Comparison of ENCODE assay signal across 16 cellular contexts in the genomic region with DNA sequence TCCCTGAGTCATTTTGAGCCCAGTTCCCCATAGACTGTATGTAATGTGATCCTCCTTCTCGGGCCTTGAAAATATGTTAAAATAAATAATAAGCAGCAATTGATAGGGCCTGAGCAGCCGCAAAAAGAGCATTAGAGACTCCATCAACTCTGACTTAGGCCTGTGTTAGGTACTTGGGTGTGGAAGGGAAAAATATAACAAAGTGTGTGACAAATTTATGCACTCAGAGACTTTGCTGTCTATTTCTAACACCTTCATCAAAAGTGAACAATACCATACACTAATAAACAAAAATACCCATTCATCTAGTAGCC. TPM values are rescaled to one million over a fixed set of nuclear protein-coding genes. Genes with fewer than 3 reads are reported as not detected.
"Had no signal": no experiment of that assay in that cellular context is flagged by ENCODE, and none has a peak within 500 bp of the region (broad histone marks: within the 10 kb centered on the region; RNA-seq: fewer than 3 reads in every experiment).

No MANE protein-coding gene starts in this region.

- H3K27ac ChIP-seq: body of pancreas, prostate gland, right atrium auricular region had no signal

- H3K4me1 Mint-ChIP-seq: activated CD4-positive, alpha-beta memory T cell treated with anti-CD3 and anti-CD28 coated beads, Interleukin-2, amount 10 ng/mL, durations not matched to agents 7 days and 5 days; activated CD8-positive, alpha-beta memory T cell treated with anti-CD3 and anti-CD28 coated beads, Interleukin-2, amount 10 ng/mL, durations not matched to agents 7 days and 5 days; activated naive CD8-positive, alpha-beta T cell treated with anti-CD3 and anti-CD28 coated beads, Interleukin-2, amount 10 ng/mL, durations not matched to agents 7 days and 5 days; activated T-helper 17 cell treated with anti-CD3 and anti-CD28 coated beads, Interleukin-2, amount 50 U/mL, for 72 hours had no signal

- H3K9me3 Mint-ChIP-seq: activated CD4-positive, alpha-beta memory T cell treated with anti-CD3 and anti-CD28 coated beads, Interleukin-2, amount 10 ng/mL, durations not matched to agents 7 days and 5 days; activated naive CD8-positive, alpha-beta T cell treated with anti-CD3 and anti-CD28 coated beads, Interleukin-2, amount 10 ng/mL, durations not matched to agents 7 days and 5 days; activated T-helper 17 cell treated with anti-CD3 and anti-CD28 coated beads, Interleukin-2, amount 50 U/mL, for 72 hours had no signal

- H3K4me3 ChIP-seq: body of pancreas, coronary artery, prostate gland, right atrium auricular region had no signal

- H3K36me3 ChIP-seq: prostate gland, right atrium auricular region had no signal

- ATAC-seq: activated T-helper 17 cell treated with anti-CD3 and anti-CD28 coated beads, Interleukin-2, amount 50 U/mL, for 72 hours had no signal

- H3K9me3 ChIP-seq: body of pancreas, prostate gland, right atrium auricular region had no signal

- H3K4me1 ChIP-seq: body of pancreas had no signal

- H3K27ac Mint-ChIP-seq: activated CD4-positive, alpha-beta memory T cell treated with anti-CD3 and anti-CD28 coated beads, Interleukin-2, amount 10 ng/mL, durations not matched to agents 7 days and 5 days; activated CD8-positive, alpha-beta memory T cell treated with anti-CD3 and anti-CD28 coated beads, Interleukin-2, amount 10 ng/mL, durations not matched to agents 7 days and 5 days; activated naive CD8-positive, alpha-beta T cell treated with anti-CD3 and anti-CD28 coated beads, Interleukin-2, amount 10 ng/mL, durations not matched to agents 7 days and 5 days; activated T-helper 17 cell treated with anti-CD3 and anti-CD28 coated beads, Interleukin-2, amount 50 U/mL, for 72 hours had no signal

- H3K36me3 Mint-ChIP-seq: activated CD8-positive, alpha-beta memory T cell treated with anti-CD3 and anti-CD28 coated beads, Interleukin-2, amount 10 ng/mL, durations not matched to agents 7 days and 5 days; activated naive CD8-positive, alpha-beta T cell treated with anti-CD3 and anti-CD28 coated beads, Interleukin-2, amount 10 ng/mL, durations not matched to agents 7 days and 5 days had no signal

- H3K27me3 ChIP-seq: body of pancreas, right atrium auricular region had no signal

- H3K4me3 Mint-ChIP-seq: activated CD4-positive, alpha-beta memory T cell treated with anti-CD3 and anti-CD28 coated beads, Interleukin-2, amount 10 ng/mL, durations not matched to agents 7 days and 5 days; activated CD8-positive, alpha-beta memory T cell treated with anti-CD3 and anti-CD28 coated beads, Interleukin-2, amount 10 ng/mL, durations not matched to agents 7 days and 5 days; activated naive CD8-positive, alpha-beta T cell treated with anti-CD3 and anti-CD28 coated beads, Interleukin-2, amount 10 ng/mL, durations not matched to agents 7 days and 5 days; activated T-helper 17 cell treated with anti-CD3 and anti-CD28 coated beads, Interleukin-2, amount 50 U/mL, for 72 hours had no signal

- DNase-seq: activated CD4-positive, CD25-positive, alpha-beta regulatory T cell; activated naive CD8-positive, alpha-beta T cell treated with anti-CD3 and anti-CD28 coated beads, Interleukin-2, amount 10 ng/mL, durations not matched to agents 7 days and 5 days; activated T-cell treated with anti-CD3 and anti-CD28 coated beads, Interleukin-2, amount 50 U/mL, for 1 hour; central memory CD4-positive, alpha-beta T cell; kidney; stimulated activated CD4-positive, alpha-beta T cell treated with anti-CD3 and anti-CD28 coated beads, Interleukin-12 subunit alpha, Interleukin-12 subunit beta, amount 100 ng/mL, for 4 hours had no signal

- H3K27me3 Mint-ChIP-seq: activated CD4-positive, alpha-beta memory T cell treated with anti-CD3 and anti-CD28 coated beads, Interleukin-2, amount 10 ng/mL, durations not matched to agents 7 days and 5 days had no signal

RNA-seq across cellular contexts. Expression of gene HABP2, which starts 31.4 kb away (rescaled TPM):
- total RNA-seq: activated CD4-positive, alpha-beta memory T cell treated with anti-CD3 and anti-CD28 coated beads, Interleukin-2, amount 10 ng/mL, durations not matched to agents 7 days and 5 days; activated CD8-positive, alpha-beta memory T cell treated with anti-CD3 and anti-CD28 coated beads, Interleukin-2, amount 10 ng/mL, durations not matched to agents 7 days and 5 days; activated naive CD8-positive, alpha-beta T cell treated with anti-CD3 and anti-CD28 coated beads, Interleukin-2, amount 10 ng/mL, durations not matched to agents 7 days and 5 days; activated T-helper 17 cell treated with anti-CD3 and anti-CD28 coated beads, Interleukin-2, amount 50 U/mL, for 72 hours; frontal cortex; mammary epithelial cell; myocyte; right atrium auricular region had no signal
- polyA plus RNA-seq: mammary epithelial cell had no signal
